ENCODE assay signal across 19 cellular contexts in the genomic region with DNA sequence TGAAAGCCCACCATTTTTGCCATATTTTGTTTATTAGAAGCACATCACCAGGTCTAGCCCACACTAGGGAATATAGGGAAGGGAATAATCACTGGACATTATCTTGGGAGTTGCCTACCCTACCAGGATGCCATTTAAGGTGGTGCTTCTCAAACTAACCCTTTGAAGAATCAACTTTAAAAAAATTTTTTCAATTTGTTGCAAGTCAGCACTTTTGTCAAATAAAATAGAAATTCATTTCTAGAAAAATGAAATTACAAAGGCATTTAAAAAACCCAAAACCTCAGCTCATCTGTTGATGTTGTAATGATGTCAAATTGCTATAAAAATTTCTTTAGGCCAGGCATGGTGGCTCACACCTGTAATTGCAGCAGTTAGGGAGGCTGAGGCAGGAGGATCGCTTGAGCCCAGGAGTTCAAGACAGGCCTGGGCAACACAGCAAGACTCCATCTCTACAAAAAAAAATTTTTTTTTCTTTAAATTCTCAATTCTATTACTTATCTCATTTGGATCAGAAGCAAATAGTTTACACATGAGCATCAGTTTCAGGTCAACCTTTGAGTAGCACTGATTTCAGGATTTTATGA. TPM values are rescaled to one million over a fixed set of nuclear protein-coding genes. Genes with fewer than 3 reads are reported as not detected.
DNase-seq lines count a peak whose midpoint lies in the region; ATAC-seq, FAIRE-seq and TF ChIP-seq lines count a peak whose summit lies in the region.
"Had no signal": no experiment of that assay in that cellular context is flagged by ENCODE, and none has a peak within 500 bp of the region (broad histone marks: within the 10 kb centered on the region; RNA-seq: fewer than 3 reads in every experiment).

No MANE protein-coding gene starts in this region.

- DNase-seq in HepG2 (ENCODE audit: low spot score): no peak
- DNase-seq in right lobe of liver: no peak
- no peak for DNase-seq in WTC11 (ENCODE audit: low spot score)
- DNase-seq in glutamatergic neuron: no peak
- DNase-seq in midbrain (lab: John Stamatoyannopoulos, UW): no peak
- DNase-seq in breast epithelium (ENCODE audit: low spot score in 2 of 2): no peak
- DNase-seq: 8988T; Calu3; CD8-positive, alpha-beta T cell; DND-41; EL; GM23248; H7; KBM-7 had no signal

- no peak for ATAC-seq in HepG2
- ATAC-seq in right lobe of liver: no peak
- no peak for ATAC-seq in WTC11
- ATAC-seq in HG02840 (IDR thresholded peaks at IDR 0.05; ENCODE audit: low FRiP score, unreplicated experiment): no peak
- ATAC-seq: CD8-positive, alpha-beta T cell had no signal

- no peak overlapping the region for H3K9ac ChIP-seq in HepG2 (ENCODE audit: insufficient read depth, low read depth, low read length)
- H3K9ac ChIP-seq: BLaER1 treated with 17β-estradiol and CSF1 and Interleukin-3, amounts not matched to agents 10 nM and 100 nM; GM23248 had no signal

- TF ChIP-seq POLR2A in HepG2 (IDR thresholded peaks at IDR 0.05; ENCODE audit: insufficient read depth in 1 of 2, low read depth in 2 of 2, low read length in 2 of 2) (no peak), right lobe of liver (IDR thresholded peaks at IDR 0.05) (no peak), breast epithelium (IDR thresholded peaks at IDR 0.05) (no peak)

- TF ChIP-seq RAD21 in HepG2 (CRISPR knock-in tag; IDR thresholded peaks at IDR 0.05): no peak

- H3K4me2 ChIP-seq in HepG2 (ENCODE audit: low read depth, low read length): no peak overlapping the region
- H3K4me2 ChIP-seq: BLaER1 treated with 17β-estradiol and CSF1 and Interleukin-3, amounts not matched to agents 10 nM and 100 nM had no signal

- no peak for FAIRE-seq in HepG2 (lab: Jason Lieb, UNC)
- FAIRE-seq: GM12891, GM19239 had no signal

- H3K27ac Mint-ChIP-seq in WTC11: no peak overlapping the region
- H3K27ac Mint-ChIP-seq in glutamatergic neuron (ENCODE audit: unreplicated experiment): peak overlapping the region; percentile 80
- H3K27ac Mint-ChIP-seq: B cell; CD8-positive, alpha-beta T cell had no signal

- TF ChIP-seq EP300 in HepG2 (IDR thresholded peaks at IDR 0.05; ENCODE audit: low read depth in 2 of 2, low read length in 2 of 2) (no peak), HepG2 (CRISPR knock-in tag; IDR thresholded peaks at IDR 0.05; ENCODE audit: borderline replicate concordance) (no peak)

- H3K4me1 Mint-ChIP-seq in WTC11 (peaks cover 35% of the 10 kb centered on the region), glutamatergic neuron (ENCODE audit: low read depth, unreplicated experiment) (peaks cover 10% of the 10 kb centered on the region)

- H3K36me3 ChIP-seq in HepG2 (replicated peaks in 1 of 2; ENCODE audit: control insufficient read depth in 1 of 2, insufficient read depth in 2 of 2, low read length in 2 of 2) (no peaks in the 10 kb centered on the region), right lobe of liver (no peaks in the 10 kb centered on the region), breast epithelium (no peaks in the 10 kb centered on the region)
- H3K36me3 ChIP-seq: BLaER1 treated with 17β-estradiol and CSF1 and Interleukin-3, amounts not matched to agents 10 nM and 100 nM had no signal

- H3K27me3 ChIP-seq in HepG2 (ENCODE audit: control insufficient read depth in 1 of 2, insufficient read depth in 2 of 2, low read length in 2 of 2) (peaks cover 0 to 13% of the 10 kb centered on the region in 2 experiments; a peak in 3 of 5 replicates), right lobe of liver (no peaks in the 10 kb centered on the region), breast epithelium (no peaks in the 10 kb centered on the region)

- 40% methylated on average over 1 of the region's 1 CpG for WGBS in HepG2 (ENCODE audit: low lambda C conversion rate)
- WGBS in right lobe of liver (ENCODE audit: insufficient coverage, low coverage, low lambda C conversion rate, missing lambda C conversion rate): 100% methylated on average over 1 of the region's 1 CpG

- H3K4me3 ChIP-seq in HepG2 (replicated peaks in 1 of 3; ENCODE audit: insufficient read depth in 1 of 3, low read depth in 2 of 3, low read length in 3 of 3): no peak overlapping the region
- no peak overlapping the region for H3K4me3 ChIP-seq in right lobe of liver
- H3K4me3 ChIP-seq in breast epithelium: no peak overlapping the region
- H3K4me3 ChIP-seq: BLaER1 treated with 17β-estradiol and CSF1 and Interleukin-3, amounts not matched to agents 10 nM and 100 nM; GM23248 had no signal

- intact Hi-C loops in HepG2 (cut with micrococcal nuclease; ENCODE audit: unreplicated experiment) (no loop called here), right lobe of liver (cut with DNase I) (no loop called here), breast epithelium (cut with DNase I; ENCODE audit: low total_unique reads) (no loop called here)

- H3K4me1 ChIP-seq in HepG2 (ENCODE audit: insufficient read depth, low read length): peaks cover 27% of the 10 kb centered on the region
- peaks cover 0 to 6% (median 0%) of the 10 kb centered on the region in 4 donors for H3K4me1 ChIP-seq in right lobe of liver
- H3K4me1 ChIP-seq in breast epithelium: no peaks in the 10 kb centered on the region

- BruUV-seq in HepG2 (replicated peaks; lab: Mats Ljungman, UMichigan): no TSS peak

- peaks cover 9% of the 10 kb centered on the region for H3K9me3 Mint-ChIP-seq in WTC11
- H3K9me3 Mint-ChIP-seq in glutamatergic neuron (ENCODE audit: unreplicated experiment): peaks cover 10% of the 10 kb centered on the region
- H3K9me3 Mint-ChIP-seq: CD8-positive, alpha-beta T cell had no signal

- H3K4me3 Mint-ChIP-seq in WTC11 (no peak overlapping the region), glutamatergic neuron (ENCODE audit: unreplicated experiment) (no peak overlapping the region)
- H3K4me3 Mint-ChIP-seq: B cell; CD8-positive, alpha-beta T cell had no signal

- in situ Hi-C loops in HepG2 (cut with HindIII; ENCODE audit: extremely low pct_ligation_motif_present, low pct_unique_long_range_greater_than_20kb): no loop called here

- POLR2A ChIA-PET in HepG2 (lab: Yijun Ruan, JAX): no interaction called here
- POLR2A ChIA-PET in WTC11 (lab: Charles Lee): no interaction called here

- no peaks in the 10 kb centered on the region for H4K20me1 ChIP-seq in HepG2 (ENCODE audit: insufficient read depth, low read length)
- H4K20me1 ChIP-seq: BLaER1 treated with 17β-estradiol and CSF1 and Interleukin-3, amounts not matched to agents 10 nM and 100 nM had no signal

- H3K27ac ChIP-seq in HepG2 (ENCODE audit: extremely low read length, insufficient read depth, low read length): no peak overlapping the region
- no peak overlapping the region for H3K27ac ChIP-seq in right lobe of liver
- H3K27ac ChIP-seq in breast epithelium: no peak overlapping the region
- H3K27ac ChIP-seq: BLaER1 treated with 17β-estradiol and CSF1 and Interleukin-3, amounts not matched to agents 10 nM and 100 nM; GM23248 had no signal

- CTCF ChIA-PET in HepG2 (lab: Yijun Ruan, JAX; ENCODE audit: low intra/inter-chr PET ratio, low total read pairs) (no interaction called here), WTC11 (lab: Charles Lee) (no interaction called here)

- no peak overlapping the region for H2AFZ ChIP-seq in HepG2 (ENCODE audit: low read length)
- H2AFZ ChIP-seq: GM23248 had no signal

- no peaks in the 10 kb centered on the region for H3K79me2 ChIP-seq in HepG2 (ENCODE audit: insufficient read depth, low read length)

- no peaks in the 10 kb centered on the region for H3K9me3 ChIP-seq in HepG2 (ENCODE audit: low read length)
- H3K9me3 ChIP-seq in right lobe of liver: no peaks in the 10 kb centered on the region
- peaks cover 0 to 6% of the 10 kb centered on the region in 2 donors for H3K9me3 ChIP-seq in breast epithelium

- H3K36me3 Mint-ChIP-seq in WTC11 (peaks cover 14% of the 10 kb centered on the region), glutamatergic neuron (ENCODE audit: unreplicated experiment) (peaks cover 5% of the 10 kb centered on the region)

- TF ChIP-seq CTCF in HepG2 (CRISPR knock-in tag; IDR thresholded peaks at IDR 0.05): no peak
- no peak for TF ChIP-seq CTCF in right lobe of liver (IDR thresholded peaks at IDR 0.05)
- no peak for TF ChIP-seq CTCF in WTC11 (IDR thresholded peaks at IDR 0.05)
- TF ChIP-seq CTCF in glutamatergic neuron (IDR thresholded peaks at IDR 0.05; ENCODE audit: partially characterized antibody, unreplicated experiment): no peak
- TF ChIP-seq CTCF in breast epithelium (IDR thresholded peaks at IDR 0.05): no peak

- H3K27me3 Mint-ChIP-seq in WTC11 (ENCODE audit: low read depth) (peaks cover 4% of the 10 kb centered on the region), glutamatergic neuron (ENCODE audit: unreplicated experiment) (peaks cover 24% of the 10 kb centered on the region)

RNA-seq across cellular contexts. Expression of a gene that starts 2.5 kb away (rescaled TPM):
- total RNA-seq in HepG2 (2016; rRNA removed; fragmentation: Illumina TruSeq; extraction: Trizol): 8.8 and 19.4 TPM in 2 replicates
- 0.53 and 1.2 TPM in 2 replicates for total RNA-seq in HepG2 (2016; cell fraction: cytosol; rRNA removed; fragmentation: Illumina TruSeq; extraction: Trizol; ENCODE audit: low read depth)
- total RNA-seq in HepG2 (2016; cell fraction: insoluble cytoplasmic fraction; rRNA removed; fragmentation: Illumina TruSeq; extraction: Trizol): 9.2 and 13.8 TPM in 2 replicates
- total RNA-seq in HepG2 (2016; cell fraction: membrane; rRNA removed; fragmentation: Illumina TruSeq; extraction: Trizol): 2.0 and 3.5 TPM in 2 replicates
- total RNA-seq in HepG2 (2016; cell fraction: nucleus; rRNA removed; fragmentation: Illumina TruSeq; extraction: Trizol): 13.7 and 26.6 TPM in 2 replicates
- 8.9 and 11.4 TPM in 2 replicates for polyA plus RNA-seq in HepG2 (2011; rRNA removed)
- polyA plus RNA-seq in HepG2 (2011; cell fraction: cytosol; rRNA removed): 4.1 and 7.8 TPM in 2 replicates
- 1.6 and 2.1 TPM in 2 replicates for polyA plus RNA-seq in HepG2 (2011; cell fraction: nucleus; rRNA removed)
- polyA plus RNA-seq in HepG2 (2012): 10.7 and 12.2 TPM in 2 replicates
- 0.64 and 0.67 TPM in 2 replicates for polyA plus RNA-seq in HepG2 (2016; cell fraction: cytosol; fragmentation: Illumina TruSeq; extraction: Trizol; ENCODE audit: low read depth)
- 8.0 and 8.2 TPM in 2 replicates for polyA plus RNA-seq in HepG2 (2016; cell fraction: insoluble cytoplasmic fraction; fragmentation: Illumina TruSeq; extraction: Trizol; ENCODE audit: low read depth)
- polyA plus RNA-seq in HepG2 (2016; cell fraction: membrane; fragmentation: Illumina TruSeq; extraction: Trizol; ENCODE audit: low read depth): 1.1 and 1.3 TPM in 2 replicates
- 19.6 and 24.6 TPM in 2 replicates for polyA plus RNA-seq in HepG2 (2016; cell fraction: nucleus; fragmentation: Illumina TruSeq; extraction: Trizol; ENCODE audit: insufficient read depth, low read depth)
- 0.07 and 5.9 TPM in 2 replicates for polyA minus RNA-seq in HepG2 (2011; rRNA and poly(A)+ RNA removed; ENCODE audit: low replicate concordance)
- polyA minus RNA-seq in HepG2 (2011; cell fraction: cytosol; rRNA and poly(A)+ RNA removed): 7.8 and 8.8 TPM in 2 replicates
- polyA minus RNA-seq in HepG2 (2011; cell fraction: nucleus; rRNA and poly(A)+ RNA removed): 3.7 and 7.1 TPM in 2 replicates
- 1 to 10 TPM in 2 of 6 experiments, under 1 TPM in 4; 0.13 to 2.0 (median 0.54) TPM for total RNA-seq in right lobe of liver
- 66.8 to 68.6 TPM (median 68.5 TPM) in 3 replicates for total RNA-seq in WTC11 (2021)
- 42.1 TPM for total RNA-seq in glutamatergic neuron (ENCODE audit: unreplicated experiment)
- 1 to 10 TPM; 2.2 to 5.8 (median 4.9) TPM for total RNA-seq in breast epithelium

RNA-seq across cellular contexts. Expression of a gene that starts 51.1 kb away (rescaled TPM):
- total RNA-seq in HepG2 (2016; rRNA removed; fragmentation: Illumina TruSeq; extraction: Trizol) (412 and 636 TPM in 2 replicates), right lobe of liver (100 to 1,000 TPM in 4 of 6 experiments, 10 to 100 TPM in 2; 93.5 to 252 (median 165) TPM), WTC11 (2021) (1,081 to 1,101 TPM (median 1,097 TPM) in 3 replicates), glutamatergic neuron (ENCODE audit: unreplicated experiment) (685 TPM), breast epithelium (100 to 1,000 TPM; 168 to 324 (median 282) TPM)
- total RNA-seq in HepG2 (2016; cell fraction: cytosol; rRNA removed; fragmentation: Illumina TruSeq; extraction: Trizol; ENCODE audit: low read depth): 31.5 and 36.0 TPM in 2 replicates
- 434 and 632 TPM in 2 replicates for total RNA-seq in HepG2 (2016; cell fraction: insoluble cytoplasmic fraction; rRNA removed; fragmentation: Illumina TruSeq; extraction: Trizol)
- 69.3 and 71.5 TPM in 2 replicates for total RNA-seq in HepG2 (2016; cell fraction: membrane; rRNA removed; fragmentation: Illumina TruSeq; extraction: Trizol)
- 305 and 307 TPM in 2 replicates for total RNA-seq in HepG2 (2016; cell fraction: nucleus; rRNA removed; fragmentation: Illumina TruSeq; extraction: Trizol)
- 144 and 193 TPM in 2 replicates for polyA plus RNA-seq in HepG2 (2011; rRNA removed)
- polyA plus RNA-seq in HepG2 (2011; cell fraction: cytosol; rRNA removed): 105 and 119 TPM in 2 replicates
- 173 and 254 TPM in 2 replicates for polyA plus RNA-seq in HepG2 (2011; cell fraction: nucleus; rRNA removed)
- polyA plus RNA-seq in HepG2 (2012): 348 and 727 TPM in 2 replicates
- 50.3 and 54.5 TPM in 2 replicates for polyA plus RNA-seq in HepG2 (2016; cell fraction: cytosol; fragmentation: Illumina TruSeq; extraction: Trizol; ENCODE audit: low read depth)
- 1,958 and 2,163 TPM in 2 replicates for polyA plus RNA-seq in HepG2 (2016; cell fraction: insoluble cytoplasmic fraction; fragmentation: Illumina TruSeq; extraction: Trizol; ENCODE audit: low read depth)
- polyA plus RNA-seq in HepG2 (2016; cell fraction: membrane; fragmentation: Illumina TruSeq; extraction: Trizol; ENCODE audit: low read depth): 95.2 and 104 TPM in 2 replicates
- 1,155 and 1,186 TPM in 2 replicates for polyA plus RNA-seq in HepG2 (2016; cell fraction: nucleus; fragmentation: Illumina TruSeq; extraction: Trizol; ENCODE audit: insufficient read depth, low read depth)
- 47.8 and 128 TPM in 2 replicates for polyA minus RNA-seq in HepG2 (2011; rRNA and poly(A)+ RNA removed; ENCODE audit: low replicate concordance)
- 103 and 153 TPM in 2 replicates for polyA minus RNA-seq in HepG2 (2011; cell fraction: cytosol; rRNA and poly(A)+ RNA removed)
- polyA minus RNA-seq in HepG2 (2011; cell fraction: nucleus; rRNA and poly(A)+ RNA removed): 372 and 389 TPM in 2 replicates

RNA-seq across cellular contexts. Expression of a gene that starts 52.1 kb away (rescaled TPM):
- total RNA-seq in HepG2 (2016; rRNA removed; fragmentation: Illumina TruSeq; extraction: Trizol) (249 and 355 TPM in 2 replicates), right lobe of liver (10 to 100 TPM; 26.4 to 42.1 (median 40.5) TPM), WTC11 (2021) (204 to 232 TPM (median 213 TPM) in 3 replicates), glutamatergic neuron (ENCODE audit: unreplicated experiment) (191 TPM), breast epithelium (10 to 100 TPM; 88.0 to 98.3 (median 96.0) TPM)
- total RNA-seq in HepG2 (2016; cell fraction: cytosol; rRNA removed; fragmentation: Illumina TruSeq; extraction: Trizol; ENCODE audit: low read depth): 79.1 and 86.5 TPM in 2 replicates
- 257 and 354 TPM in 2 replicates for total RNA-seq in HepG2 (2016; cell fraction: insoluble cytoplasmic fraction; rRNA removed; fragmentation: Illumina TruSeq; extraction: Trizol)
- 129 and 141 TPM in 2 replicates for total RNA-seq in HepG2 (2016; cell fraction: membrane; rRNA removed; fragmentation: Illumina TruSeq; extraction: Trizol)
- total RNA-seq in HepG2 (2016; cell fraction: nucleus; rRNA removed; fragmentation: Illumina TruSeq; extraction: Trizol): 151 and 169 TPM in 2 replicates
- polyA plus RNA-seq in HepG2 (2011; rRNA removed): 36.3 and 53.9 TPM in 2 replicates
- polyA plus RNA-seq in HepG2 (2011; cell fraction: cytosol; rRNA removed): 17.4 and 18.2 TPM in 2 replicates
- polyA plus RNA-seq in HepG2 (2011; cell fraction: nucleus; rRNA removed): 60.4 and 70.5 TPM in 2 replicates
- polyA plus RNA-seq in HepG2 (2012): 123 and 165 TPM in 2 replicates
- 76.0 and 83.8 TPM in 2 replicates for polyA plus RNA-seq in HepG2 (2016; cell fraction: cytosol; fragmentation: Illumina TruSeq; extraction: Trizol; ENCODE audit: low read depth)
- 424 and 453 TPM in 2 replicates for polyA plus RNA-seq in HepG2 (2016; cell fraction: insoluble cytoplasmic fraction; fragmentation: Illumina TruSeq; extraction: Trizol; ENCODE audit: low read depth)
- polyA plus RNA-seq in HepG2 (2016; cell fraction: membrane; fragmentation: Illumina TruSeq; extraction: Trizol; ENCODE audit: low read depth): 117 TPM in 2 replicates
- 228 and 229 TPM in 2 replicates for polyA plus RNA-seq in HepG2 (2016; cell fraction: nucleus; fragmentation: Illumina TruSeq; extraction: Trizol; ENCODE audit: insufficient read depth, low read depth)
- polyA minus RNA-seq in HepG2 (2011; rRNA and poly(A)+ RNA removed; ENCODE audit: low replicate concordance): 10.5 and 24.1 TPM in 2 replicates
- 15.5 and 20.0 TPM in 2 replicates for polyA minus RNA-seq in HepG2 (2011; cell fraction: cytosol; rRNA and poly(A)+ RNA removed)
- polyA minus RNA-seq in HepG2 (2011; cell fraction: nucleus; rRNA and poly(A)+ RNA removed): 110 and 122 TPM in 2 replicates
